14 cellular contexts compared by ENCODE assay signal in genomic region chr3:30614943-30615342, GRCh38. TPM values are rescaled to one million over a fixed set of nuclear protein-coding genes. Genes with fewer than 3 reads are reported as not detected.
DNase-seq lines count a peak whose midpoint lies in the region; ATAC-seq, FAIRE-seq and TF ChIP-seq lines count a peak whose summit lies in the region.
"Had no signal": no experiment of that assay in that cellular context is flagged by ENCODE, and none has a peak within 500 bp of the region (broad histone marks: within the 10 kb centered on the region; RNA-seq: fewer than 3 reads in every experiment).

No MANE protein-coding gene starts in this region.

- DNase-seq in HepG2 (ENCODE audit: low spot score): no peak
- DNase-seq in right lobe of liver: no peak
- no peak for DNase-seq in activated T-helper 1 cell treated with anti-CD3 and anti-CD28 coated beads, Interleukin-12 subunit alpha, Interleukin-12 subunit beta, Interleukin-2, Interleukin-4 antibody, amounts not matched to agents 30 ng/mL and 10 ng/mL and 1 ng/mL, durations not matched to agents 14 hours and 24 hours and 36 hours (ENCODE audit: low spot score)
- no peak for DNase-seq in left lung
- DNase-seq in vagina (ENCODE audit: extremely low spot score in 2 of 2): no peak
- no peak for DNase-seq in stimulated activated naive B cell treated with anti-CD40 and anti-IgM and Interleukin-4, amounts not matched to agents 10 μg/mL and 1 μg/mL and 100 μg/mL, for 72 hours
- DNase-seq: HCEC 1CT, NCI-H1092, NCI-H510A had no signal

- no TSS peak for BruUV-seq in HepG2 (replicated peaks; lab: Mats Ljungman, UMichigan)

- no peak for FAIRE-seq in HepG2 (lab: Jason Lieb, UNC)
- FAIRE-seq: HTR-8/SVneo had no signal

- ATAC-seq in HepG2 (no peak), right lobe of liver (no peak), left lung (peak; percentile 35), HG03457 (IDR thresholded peaks at IDR 0.05; ENCODE audit: unreplicated experiment) (no peak), HG03039 (IDR thresholded peaks at IDR 0.05; ENCODE audit: unreplicated experiment) (no peak)
- no peak for ATAC-seq in stimulated activated naive B cell treated with anti-CD40 and anti-IgM and Interleukin-4, amounts not matched to agents 10 μg/mL and 1 μg/mL and 100 μg/mL, for 72 hours (replicated peaks)

- peaks cover 14 to 61% of the 10 kb centered on the region in 2 experiments for H3K36me3 ChIP-seq in HepG2 (replicated peaks in 1 of 2; ENCODE audit: control insufficient read depth in 1 of 2, insufficient read depth in 2 of 2, low read length in 2 of 2)
- H3K36me3 ChIP-seq in right lobe of liver: no peaks in the 10 kb centered on the region
- peaks cover 0 to 5% of the 10 kb centered on the region in 2 donors for H3K36me3 ChIP-seq in left lung
- no peaks in the 10 kb centered on the region for H3K36me3 ChIP-seq in vagina

- H3K4me3 ChIP-seq in HepG2 (replicated peaks in 1 of 3; ENCODE audit: insufficient read depth in 1 of 3, low read depth in 2 of 3, low read length in 3 of 3) (peak overlapping the region in 2 of 3 experiments; percentile 27 to 46; a peak in 2 of 6 replicates), right lobe of liver (no peak overlapping the region), left lung (no peak overlapping the region), vagina (no peak overlapping the region)
- H3K4me3 ChIP-seq: right atrium auricular region had no signal

- peaks cover 100% of the 10 kb centered on the region for H4K20me1 ChIP-seq in HepG2 (ENCODE audit: insufficient read depth, low read length)

- POLR2A ChIA-PET in HepG2 (lab: Yijun Ruan, JAX): interaction anchor here (1.5 kb wide), 1 partner anchor 9 kb away, joined by 4 read pairs; the partner anchor contains the start of gene TGFBR2

- no peak for TF ChIP-seq CTCF in HepG2 (CRISPR knock-in tag; IDR thresholded peaks at IDR 0.05)
- no peak for TF ChIP-seq CTCF in right lobe of liver (IDR thresholded peaks at IDR 0.05)
- no peak for TF ChIP-seq CTCF in left lung (IDR thresholded peaks at IDR 0.05)
- no peak for TF ChIP-seq CTCF in vagina (IDR thresholded peaks at IDR 0.05)

- H3K4me1 Mint-ChIP-seq in activated T-helper 1 cell treated with anti-CD3 and anti-CD28 coated beads, Interleukin-12 subunit alpha, Interleukin-12 subunit beta, Interleukin-2, Interleukin-4 antibody, amounts not matched to agents 30 ng/mL and 10 ng/mL and 1 ng/mL, durations not matched to agents 14 hours and 24 hours and 36 hours (ENCODE audit: low read depth): peaks cover 98% of the 10 kb centered on the region
- H3K4me1 Mint-ChIP-seq in stimulated activated naive B cell treated with anti-CD40 and anti-IgM and Interleukin-4, amounts not matched to agents 10 μg/mL and 1 μg/mL and 100 μg/mL, for 72 hours: peaks cover 62 to 100% of the 10 kb centered on the region in 2 donors

- H3K27me3 ChIP-seq in HepG2 (ENCODE audit: control insufficient read depth in 1 of 2, insufficient read depth in 2 of 2, low read length in 2 of 2) (no peaks in the 10 kb centered on the region; a peak in 1 of 5 replicates), right lobe of liver (no peaks in the 10 kb centered on the region), left lung (no peaks in the 10 kb centered on the region), vagina (no peaks in the 10 kb centered on the region)
- H3K27me3 ChIP-seq: right atrium auricular region had no signal

- H3K4me3 Mint-ChIP-seq in activated T-helper 1 cell treated with anti-CD3 and anti-CD28 coated beads, Interleukin-12 subunit alpha, Interleukin-12 subunit beta, Interleukin-2, Interleukin-4 antibody, amounts not matched to agents 30 ng/mL and 10 ng/mL and 1 ng/mL, durations not matched to agents 14 hours and 24 hours and 36 hours: peak overlapping the region; percentile 97
- no peak overlapping the region for H3K4me3 Mint-ChIP-seq in stimulated activated naive B cell treated with anti-CD40 and anti-IgM and Interleukin-4, amounts not matched to agents 10 μg/mL and 1 μg/mL and 100 μg/mL, for 72 hours

- no peaks in the 10 kb centered on the region for H3K27me3 Mint-ChIP-seq in activated T-helper 1 cell treated with anti-CD3 and anti-CD28 coated beads, Interleukin-12 subunit alpha, Interleukin-12 subunit beta, Interleukin-2, Interleukin-4 antibody, amounts not matched to agents 30 ng/mL and 10 ng/mL and 1 ng/mL, durations not matched to agents 14 hours and 24 hours and 36 hours (ENCODE audit: insufficient read depth)
- H3K27me3 Mint-ChIP-seq in stimulated activated naive B cell treated with anti-CD40 and anti-IgM and Interleukin-4, amounts not matched to agents 10 μg/mL and 1 μg/mL and 100 μg/mL, for 72 hours: no peaks in the 10 kb centered on the region

- H3K4me1 ChIP-seq in HepG2 (ENCODE audit: insufficient read depth, low read length) (peaks cover 95% of the 10 kb centered on the region), right lobe of liver (peaks cover 0 to 35% (median 9%) of the 10 kb centered on the region in 4 donors), left lung (peaks cover 46 to 98% of the 10 kb centered on the region in 2 donors), vagina (peaks cover 78% of the 10 kb centered on the region)

- H3K36me3 Mint-ChIP-seq in activated T-helper 1 cell treated with anti-CD3 and anti-CD28 coated beads, Interleukin-12 subunit alpha, Interleukin-12 subunit beta, Interleukin-2, Interleukin-4 antibody, amounts not matched to agents 30 ng/mL and 10 ng/mL and 1 ng/mL, durations not matched to agents 14 hours and 24 hours and 36 hours (ENCODE audit: low read depth): peaks cover 55% of the 10 kb centered on the region
- peaks cover 33 to 46% of the 10 kb centered on the region in 2 donors for H3K36me3 Mint-ChIP-seq in stimulated activated naive B cell treated with anti-CD40 and anti-IgM and Interleukin-4, amounts not matched to agents 10 μg/mL and 1 μg/mL and 100 μg/mL, for 72 hours

- TF ChIP-seq EP300 in HepG2 (IDR thresholded peaks at IDR 0.05; ENCODE audit: low read depth in 2 of 2, low read length in 2 of 2) (no peak), HepG2 (CRISPR knock-in tag; IDR thresholded peaks at IDR 0.05; ENCODE audit: borderline replicate concordance) (no peak)

- in situ Hi-C loops in HepG2 (cut with HindIII; ENCODE audit: extremely low pct_ligation_motif_present, low pct_unique_long_range_greater_than_20kb): no loop called here

- no peak for TF ChIP-seq RAD21 in HepG2 (CRISPR knock-in tag; IDR thresholded peaks at IDR 0.05)

- CTCF ChIA-PET in HepG2 (lab: Yijun Ruan, JAX; ENCODE audit: low intra/inter-chr PET ratio, low total read pairs): no interaction called here

- no peaks in the 10 kb centered on the region for H3K9me3 Mint-ChIP-seq in activated T-helper 1 cell treated with anti-CD3 and anti-CD28 coated beads, Interleukin-12 subunit alpha, Interleukin-12 subunit beta, Interleukin-2, Interleukin-4 antibody, amounts not matched to agents 30 ng/mL and 10 ng/mL and 1 ng/mL, durations not matched to agents 14 hours and 24 hours and 36 hours
- H3K9me3 Mint-ChIP-seq in stimulated activated naive B cell treated with anti-CD40 and anti-IgM and Interleukin-4, amounts not matched to agents 10 μg/mL and 1 μg/mL and 100 μg/mL, for 72 hours: peaks cover 0 to 5% of the 10 kb centered on the region in 2 donors

- peak overlapping the region; percentile 93 for H3K27ac Mint-ChIP-seq in activated T-helper 1 cell treated with anti-CD3 and anti-CD28 coated beads, Interleukin-12 subunit alpha, Interleukin-12 subunit beta, Interleukin-2, Interleukin-4 antibody, amounts not matched to agents 30 ng/mL and 10 ng/mL and 1 ng/mL, durations not matched to agents 14 hours and 24 hours and 36 hours
- no peak overlapping the region for H3K27ac Mint-ChIP-seq in stimulated activated naive B cell treated with anti-CD40 and anti-IgM and Interleukin-4, amounts not matched to agents 10 μg/mL and 1 μg/mL and 100 μg/mL, for 72 hours

- intact Hi-C loops in HepG2 (cut with micrococcal nuclease; ENCODE audit: unreplicated experiment) (no loop called here), right lobe of liver (cut with DNase I) (no loop called here), left lung (cut with DNase I) (no loop called here), vagina (cut with DNase I) (loop anchor here (10.0 kb wide), 1 partner anchor 70 kb away; no protein-coding TSS in a partner anchor)
- intact Hi-C loops in activated T-helper 1 cell treated with anti-CD3 and anti-CD28 coated beads, Interleukin-12 subunit alpha, Interleukin-12 subunit beta, Interleukin-2, Interleukin-4 antibody, amounts not matched to agents 30 ng/mL and 10 ng/mL and 1 ng/mL, durations not matched to agents 14 hours and 24 hours and 36 hours (cut with micrococcal nuclease): no loop called here

- H3K27ac ChIP-seq in HepG2 (ENCODE audit: extremely low read length, insufficient read depth, low read length): peak overlapping the region; percentile 3
- H3K27ac ChIP-seq in right lobe of liver: peak overlapping the region in 1 of 3 donors; percentile 22
- peak overlapping the region; percentile 57 to 100 for H3K27ac ChIP-seq in left lung
- peak overlapping the region; percentile 22 for H3K27ac ChIP-seq in vagina
- H3K27ac ChIP-seq: RWPE1 had no signal

- WGBS in HepG2 (ENCODE audit: low lambda C conversion rate): 50% methylated on average over 1 of the region's 1 CpG
- 90% methylated on average over 1 of the region's 1 CpG for WGBS in right lobe of liver (ENCODE audit: insufficient coverage, low coverage, low lambda C conversion rate, missing lambda C conversion rate)

- no peak overlapping the region for H2AFZ ChIP-seq in HepG2 (ENCODE audit: low read length)

- TF ChIP-seq POLR2A in HepG2 (IDR thresholded peaks at IDR 0.05; ENCODE audit: insufficient read depth in 1 of 2, low read depth in 2 of 2, low read length in 2 of 2) (no peak), right lobe of liver (IDR thresholded peaks at IDR 0.05) (no peak), vagina (IDR thresholded peaks at IDR 0.05) (no peak)

- peak overlapping the region; percentile 88; the same call in 1 of the 2 replicates for H3K9ac ChIP-seq in HepG2 (ENCODE audit: insufficient read depth, low read depth, low read length)

- H3K9me3 ChIP-seq in HepG2 (ENCODE audit: low read length) (no peaks in the 10 kb centered on the region), right lobe of liver (no peaks in the 10 kb centered on the region), left lung (no peaks in the 10 kb centered on the region), vagina (no peaks in the 10 kb centered on the region)
- H3K9me3 ChIP-seq: right atrium auricular region had no signal

- H3K79me2 ChIP-seq in HepG2 (ENCODE audit: insufficient read depth, low read length): peaks cover 99% of the 10 kb centered on the region

- H3K4me2 ChIP-seq in HepG2 (ENCODE audit: low read depth, low read length): peak overlapping the region; percentile 92

RNA-seq across cellular contexts. Expression of gene TGFBR2, which starts 8.5 kb away (rescaled TPM):
- total RNA-seq in HepG2 (2016; rRNA removed; fragmentation: Illumina TruSeq; extraction: Trizol): 68.1 and 82.2 TPM in 2 replicates
- total RNA-seq in HepG2 (2016; cell fraction: cytosol; rRNA removed; fragmentation: Illumina TruSeq; extraction: Trizol; ENCODE audit: low read depth): 25.9 and 27.4 TPM in 2 replicates
- total RNA-seq in HepG2 (2016; cell fraction: insoluble cytoplasmic fraction; rRNA removed; fragmentation: Illumina TruSeq; extraction: Trizol): 66.0 and 82.3 TPM in 2 replicates
- total RNA-seq in HepG2 (2016; cell fraction: membrane; rRNA removed; fragmentation: Illumina TruSeq; extraction: Trizol): 67.6 and 68.8 TPM in 2 replicates
- 134 and 135 TPM in 2 replicates for total RNA-seq in HepG2 (2016; cell fraction: nucleus; rRNA removed; fragmentation: Illumina TruSeq; extraction: Trizol)
- polyA plus RNA-seq in HepG2 (2011; rRNA removed): 187 and 204 TPM in 2 replicates
- polyA plus RNA-seq in HepG2 (2011; cell fraction: cytosol; rRNA removed): 141 and 194 TPM in 2 replicates
- 105 and 123 TPM in 2 replicates for polyA plus RNA-seq in HepG2 (2011; cell fraction: nucleus; rRNA removed)
- polyA plus RNA-seq in HepG2 (2012): 125 and 162 TPM in 2 replicates
- 8.6 and 9.7 TPM in 2 replicates for polyA plus RNA-seq in HepG2 (2016; cell fraction: cytosol; fragmentation: Illumina TruSeq; extraction: Trizol; ENCODE audit: low read depth)
- 68.0 and 70.0 TPM in 2 replicates for polyA plus RNA-seq in HepG2 (2016; cell fraction: insoluble cytoplasmic fraction; fragmentation: Illumina TruSeq; extraction: Trizol; ENCODE audit: low read depth)
- 38.2 and 38.9 TPM in 2 replicates for polyA plus RNA-seq in HepG2 (2016; cell fraction: membrane; fragmentation: Illumina TruSeq; extraction: Trizol; ENCODE audit: low read depth)
- 134 and 138 TPM in 2 replicates for polyA plus RNA-seq in HepG2 (2016; cell fraction: nucleus; fragmentation: Illumina TruSeq; extraction: Trizol; ENCODE audit: insufficient read depth, low read depth)
- 24.1 and 399 TPM in 2 replicates for polyA minus RNA-seq in HepG2 (2011; rRNA and poly(A)+ RNA removed; ENCODE audit: low replicate concordance)
- 188 and 237 TPM in 2 replicates for polyA minus RNA-seq in HepG2 (2011; cell fraction: cytosol; rRNA and poly(A)+ RNA removed)
- polyA minus RNA-seq in HepG2 (2011; cell fraction: nucleus; rRNA and poly(A)+ RNA removed): 353 and 432 TPM in 2 replicates
- 10 to 100 TPM; 24.9 to 52.6 (median 45.5) TPM for total RNA-seq in right lobe of liver
- 58.2 and 59.6 TPM in 2 replicates for total RNA-seq in activated T-helper 1 cell treated with anti-CD3 and anti-CD28 coated beads, Interleukin-12 subunit alpha, Interleukin-12 subunit beta, Interleukin-2, Interleukin-4 antibody, amounts not matched to agents 30 ng/mL and 10 ng/mL and 1 ng/mL, durations not matched to agents 14 hours and 24 hours and 36 hours
- 100 to 1,000 TPM; 240 to 269 TPM for total RNA-seq in left lung
- 176 TPM for total RNA-seq in vagina

Comparison
In these comparisons a context has a peak if more than half of its experiments do, and no peak if none do; other contexts are left out.
1. H3K4me3 ChIP-seq: peak in HepG2 (2 of 3); none in right lobe of liver (0 of 3), left lung (0 of 2) and vagina (0 of 2).